Comparison of ENCODE assay signal across 8 cellular contexts in the genomic region with DNA sequence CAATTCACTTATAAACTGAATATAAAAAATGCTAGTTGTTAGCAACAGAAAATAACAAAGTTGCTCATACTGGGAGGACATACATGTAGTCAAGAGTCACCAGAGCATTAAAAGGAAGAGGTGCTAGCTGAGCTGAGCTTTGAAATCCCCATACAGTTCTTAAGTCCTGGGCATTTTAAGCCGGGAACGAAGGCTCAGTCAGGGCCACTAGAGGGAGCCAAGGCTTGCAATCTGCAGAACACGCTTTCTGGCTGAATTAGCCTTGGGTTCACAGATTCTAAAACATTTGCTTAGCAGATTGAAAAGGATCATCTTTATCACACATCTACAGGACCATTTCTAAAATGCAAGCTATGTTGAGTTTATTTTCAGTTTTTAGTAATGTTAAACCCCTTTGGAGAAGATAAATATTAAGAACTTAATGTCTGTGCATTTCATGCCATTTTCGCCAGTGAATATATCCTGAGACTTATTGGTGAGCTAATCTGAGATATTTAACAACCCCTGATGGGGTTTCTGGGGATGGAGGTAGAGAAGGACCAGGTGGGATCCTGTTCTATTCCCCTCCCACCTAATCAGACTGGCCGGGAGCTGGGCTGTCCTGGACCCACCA.
A peak's percentile ranks its signal among the peaks of the same experiment; 100 is the strongest.
DNase-seq lines count a peak whose midpoint lies in the region; ATAC-seq and TF ChIP-seq lines count a peak whose summit lies in the region.

No MANE protein-coding gene starts in this region.

- peak; percentile 90 for DNase-seq in Ammon's horn (ENCODE audit: low spot score)
- DNase-seq in NCI-H1092 treated with DMSO at 0.1 percent for 48 hours (lab: John Stamatoyannopoulos, UW) = peak; percentile 25
- peak; percentile 52 for DNase-seq in SW480 (ENCODE audit: low spot score)
- DNase-seq in astrocyte of the spinal cord (ENCODE audit: low read depth, low spot score) = peak; percentile 82
- peak; percentile 61 for DNase-seq in iPS DF 6.9 (ENCODE audit: low read depth, low spot score)
- DNase-seq in stimulated activated CD4-positive, alpha-beta T cell treated with anti-CD3 and anti-CD28 coated beads, Interleukin-12 subunit alpha, Interleukin-12 subunit beta, amount 100 ng/mL, for 24 hours (ENCODE audit: low read depth in 2 of 2) = peak; percentile 28 to 43

- H3K36me3 ChIP-seq in iPS DF 6.9 (ENCODE audit: control insufficient read depth, insufficient read depth, low read length) = no peaks in the 10 kb centered on the region

- H3K4me1 ChIP-seq in iPS DF 6.9 (ENCODE audit: control insufficient read depth, insufficient read depth, low read length) = no peaks in the 10 kb centered on the region

- H3K9me3 ChIP-seq in iPS DF 6.9 (ENCODE audit: control insufficient read depth, insufficient read depth, low read length) = no peaks in the 10 kb centered on the region

- WGBS in iPS DF 6.9 (ENCODE audit: insufficient coverage, insufficient read length) = no CpG with 5 or more reads among the region's 5 CpGs

- H3K27ac ChIP-seq in iPS DF 6.9 (ENCODE audit: low read length) = no peak overlapping the region

- peak; percentile 97 for TF ChIP-seq CTCF in astrocyte of the spinal cord (IDR thresholded peaks at IDR 0.05; ENCODE audit: low read depth, low read length)

- no peak overlapping the region for H3K4me3 ChIP-seq in astrocyte of the spinal cord (ENCODE audit: low read depth, low read length)
- H3K4me3 ChIP-seq in iPS DF 6.9 (ENCODE audit: low read length) = no peak overlapping the region

- peak; percentile 62 for ATAC-seq in GM19351 (IDR thresholded peaks at IDR 0.05; ENCODE audit: unreplicated experiment)
- no peak for ATAC-seq in HG03108 (IDR thresholded peaks at IDR 0.05; ENCODE audit: unreplicated experiment)

- in situ Hi-C loops in astrocyte of the spinal cord (cut with HindIII; ENCODE audit: low sequenced_read_pairs) = no loop called here

- no peaks in the 10 kb centered on the region for H3K27me3 ChIP-seq in iPS DF 6.9 (ENCODE audit: control insufficient read depth, insufficient read depth, low read length)

Comparison
In these comparisons a context has a peak if more than half of its experiments do, and no peak if none do; other contexts are left out.
1. DNase-seq: peak in every context shown above with its lines; median percentile 90 in Ammon's horn; 82 in astrocyte of the spinal cord; 61 in iPS DF 6.9; 52 in SW480; 36 in stimulated activated CD4-positive, alpha-beta T cell treated with anti-CD3 and anti-CD28 coated beads, Interleukin-12 subunit alpha, Interleukin-12 subunit beta, amount 100 ng/mL, for 24 hours; 25 in NCI-H1092 treated with DMSO at 0.1 percent for 48 hours.